ENCODE assay signal across 8 cellular contexts in the genomic region with DNA sequence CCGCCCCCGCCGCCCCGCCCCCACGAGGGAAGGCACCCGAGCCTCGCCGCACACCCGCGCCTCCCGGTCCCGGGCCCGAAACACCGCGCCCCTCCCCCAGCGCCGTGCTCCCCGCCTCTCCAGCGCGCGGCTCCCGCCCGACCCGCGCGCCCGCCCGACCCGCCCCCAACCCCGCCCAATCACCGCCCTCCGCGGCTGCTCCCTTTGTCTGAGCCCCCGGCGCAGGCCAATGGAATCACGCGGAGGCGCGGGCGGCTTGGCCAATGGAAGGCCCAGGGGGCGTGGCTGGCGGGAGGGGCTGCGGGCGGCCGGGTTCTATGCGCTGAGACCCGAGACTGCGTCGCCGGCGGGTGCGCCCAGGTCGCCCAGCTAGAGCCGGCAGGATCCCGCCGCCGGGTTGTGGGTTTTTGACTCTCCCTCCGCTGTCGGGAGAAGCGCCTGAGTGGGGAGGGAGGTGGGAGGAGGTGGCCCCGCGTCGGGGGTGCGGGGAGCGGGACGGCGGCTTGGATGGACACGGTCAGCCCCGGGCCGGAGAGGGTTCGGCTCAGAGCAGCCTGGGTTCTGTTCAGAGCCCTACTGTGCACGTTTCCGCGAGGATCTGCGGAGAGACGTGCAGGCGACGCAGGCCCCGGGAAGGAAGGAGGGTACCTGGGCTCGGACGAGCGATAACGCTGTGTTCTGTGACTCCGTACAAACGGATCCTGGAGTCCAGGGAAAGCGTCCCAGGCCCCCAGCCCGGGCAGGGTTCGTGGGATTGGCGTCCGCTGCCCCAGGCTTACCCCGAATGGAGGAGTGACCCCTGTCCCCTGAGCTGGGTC. TPM values are rescaled to one million over a fixed set of nuclear protein-coding genes. Genes with fewer than 3 reads are reported as not detected.
DNase-seq lines count a peak whose midpoint lies in the region; ATAC-seq, FAIRE-seq and TF ChIP-seq lines count a peak whose summit lies in the region.

No MANE protein-coding gene starts in this region.

- H3K36me3 Mint-ChIP-seq in T-helper 2 cell treated with Interferon-gamma antibody and Interleukin-4, amounts not matched to agents 5 μg/mL and 100 μg/mL, for 36 hours (ENCODE audit: low read depth), result peaks cover 4% of the 10 kb centered on the region

- DNase-seq in GM12864 (ENCODE audit: low read depth), result peak; percentile 61
- peak; percentile 83 to 98 for DNase-seq in NCI-H187 (lab: John Stamatoyannopoulos, UW)
- DNase-seq in T-helper 2 cell treated with Interferon-gamma antibody and Interleukin-4, amounts not matched to agents 5 μg/mL and 100 μg/mL, for 36 hours (ENCODE audit: low spot score), result peak; percentile 95
- peak; percentile 93 to 99 for DNase-seq in ascending aorta (ENCODE audit: low spot score in 2 of 2)
- DNase-seq in right cardiac atrium, result peak; percentile 99 to 100 (median 99)
- DNase-seq in putamen (ENCODE audit: low spot score), result peak; percentile 96
- peak; percentile 100 for DNase-seq in urothelium cell line (ENCODE audit: low spot score)

- peaks cover 51% of the 10 kb centered on the region for H3K27me3 Mint-ChIP-seq in T-helper 2 cell treated with Interferon-gamma antibody and Interleukin-4, amounts not matched to agents 5 μg/mL and 100 μg/mL, for 36 hours (ENCODE audit: low read depth)

- ATAC-seq in HG02852 (IDR thresholded peaks at IDR 0.05; ENCODE audit: unreplicated experiment), result peak; percentile 68
- peak; percentile 87 to 90 for ATAC-seq in right cardiac atrium

- no peaks in the 10 kb centered on the region for H3K9me3 Mint-ChIP-seq in T-helper 2 cell treated with Interferon-gamma antibody and Interleukin-4, amounts not matched to agents 5 μg/mL and 100 μg/mL, for 36 hours

- peaks cover 13% of the 10 kb centered on the region for H3K4me1 Mint-ChIP-seq in T-helper 2 cell treated with Interferon-gamma antibody and Interleukin-4, amounts not matched to agents 5 μg/mL and 100 μg/mL, for 36 hours (ENCODE audit: low read depth)

- peaks cover 0 to 22% of the 10 kb centered on the region in 2 donors for H3K4me1 ChIP-seq in ascending aorta
- no peaks in the 10 kb centered on the region for H3K4me1 ChIP-seq in right cardiac atrium (ENCODE audit: control insufficient read depth, insufficient read depth, low read length)

- TF ChIP-seq CTCF in GM12864 (IDR thresholded peaks at IDR 0.05; ENCODE audit: low read depth, low read length, missing control alignments) (no peak), ascending aorta (IDR thresholded peaks at IDR 0.05) (no peak)

- H3K27me3 ChIP-seq in ascending aorta, result no peaks in the 10 kb centered on the region
- H3K27me3 ChIP-seq in right cardiac atrium (ENCODE audit: control insufficient read depth, insufficient read depth), result no peaks in the 10 kb centered on the region

- H3K9me3 ChIP-seq in ascending aorta (no peaks in the 10 kb centered on the region), right cardiac atrium (ENCODE audit: control insufficient read depth, low read length) (no peaks in the 10 kb centered on the region)

- intact Hi-C loops in ascending aorta (cut with DNase I) (loop anchor here (1.0 to 2.0 kb wide), 4 partner anchors 19 to 135 kb away; no protein-coding TSS in a partner anchor), right cardiac atrium (cut with DNase I) (no loop called here)

- H3K4me3 Mint-ChIP-seq in T-helper 2 cell treated with Interferon-gamma antibody and Interleukin-4, amounts not matched to agents 5 μg/mL and 100 μg/mL, for 36 hours, result peak overlapping the region; percentile 58

- 2% methylated on average over 89 of the region's 91 CpGs for WGBS in right cardiac atrium

- FAIRE-seq in urothelium cell line (lab: Jason Lieb, UNC), result peak; percentile 61

- H3K27ac Mint-ChIP-seq in T-helper 2 cell treated with Interferon-gamma antibody and Interleukin-4, amounts not matched to agents 5 μg/mL and 100 μg/mL, for 36 hours, result no peak overlapping the region

- no peaks in the 10 kb centered on the region for H3K36me3 ChIP-seq in ascending aorta

- peak overlapping the region; percentile 44 for H3K4me3 ChIP-seq in GM12864 (ENCODE audit: low read depth, low read length)
- peak overlapping the region; percentile 83 to 94 for H3K4me3 ChIP-seq in ascending aorta
- H3K4me3 ChIP-seq in right cardiac atrium (ENCODE audit: low read length), result peak overlapping the region; percentile 80

- peak overlapping the region; percentile 82 to 91 for H3K27ac ChIP-seq in ascending aorta
- peak overlapping the region; percentile 79 for H3K27ac ChIP-seq in right cardiac atrium (ENCODE audit: low read length)

RNA-seq across cellular contexts. Expression of gene BAHCC1, which starts 49.0 kb away (rescaled TPM):
- total RNA-seq in ascending aorta (29.1 TPM), right cardiac atrium (10 to 100 TPM in 2 of 4 donors, 1 to 10 TPM in 2; 8.3 to 12.8 (median 9.4) TPM)
- 8.7 TPM for polyA plus RNA-seq in right cardiac atrium

RNA-seq across cellular contexts. Expression of gene SLC38A10, which starts 51.2 kb away (rescaled TPM):
- total RNA-seq in ascending aorta, result 261 TPM
- total RNA-seq in right cardiac atrium, result 10 to 100 TPM; 50.8 to 63.9 (median 53.5) TPM
- 61.5 TPM for polyA plus RNA-seq in right cardiac atrium

Comparison
In these comparisons a context has a peak if more than half of its experiments do, and no peak if none do; other contexts are left out.
1. Peak in every context shown above with its lines: DNase-seq, ATAC-seq, H3K4me3 ChIP-seq and H3K27ac ChIP-seq.